ENCODE assay signal across 8 cellular contexts in genomic region chr17:50087246-50087911, GRCh38. TPM values are rescaled to one million over a fixed set of nuclear protein-coding genes. Genes with fewer than 3 reads are reported as not detected.
A peak's percentile ranks its signal among the peaks of the same experiment; 100 is the strongest.
DNase-seq lines count a peak whose midpoint lies in the region; ATAC-seq, FAIRE-seq and TF ChIP-seq lines count a peak whose summit lies in the region.

No MANE protein-coding gene starts in this region.

- no peak overlapping the region for H2AFZ ChIP-seq in MM.1S (ENCODE audit: low read length)
- H2AFZ ChIP-seq in SU-DHL-6 (ENCODE audit: low read depth, low read length, severe bottlenecking): no peak overlapping the region

- DNase-seq in A673 (ENCODE audit: low spot score): peak; percentile 82
- peak; percentile 74 for DNase-seq in GM18507 (ENCODE audit: extremely low spot score, insufficient read length, low read depth)
- DNase-seq in MM.1S: peak; percentile 50
- peak; percentile 77 to 85 for DNase-seq in activated naive CD4-positive, alpha-beta T cell treated with anti-CD3 and anti-CD28 coated beads, Interleukin-2, amount 50 U/mL, for 72 hours (ENCODE audit: low spot score in 2 of 2)
- peak; percentile 68 to 83 for DNase-seq in cardiac muscle cell (ENCODE audit: low read depth in 1 of 2, low spot score in 1 of 2)
- peak in 1 of 2 donors; percentile 71 for DNase-seq in gastrocnemius medialis

- TF ChIP-seq POLR2A in gastrocnemius medialis (IDR thresholded peaks at IDR 0.05): no peak

- in situ Hi-C loops in gastrocnemius medialis (cut with MboI; ENCODE audit: low sequenced_read_pairs in 4 of 4): loop anchor here in 3 of 4 donors (5.0 kb wide), 1 partner anchor 60 kb away; no protein-coding TSS in a partner anchor

- H3K9me2 ChIP-seq in MM.1S (replicated peaks; ENCODE audit: insufficient read depth, low read length): no peaks in the 10 kb centered on the region
- no peaks in the 10 kb centered on the region for H3K9me2 ChIP-seq in SU-DHL-6 (replicated peaks; ENCODE audit: insufficient read depth, low read length)

- H3F3A ChIP-seq in MM.1S (ENCODE audit: insufficient read depth, low read length) (0 out of 2 replicates have a peak, but pooled peaks cover 4% of the 10 kb centered on the region), SU-DHL-6 (ENCODE audit: insufficient read depth) (peaks cover 3% of the 10 kb centered on the region; the same call in 1 of the 2 replicates)

- no peaks in the 10 kb centered on the region for H3K36me3 Mint-ChIP-seq in activated naive CD4-positive, alpha-beta T cell treated with anti-CD3 and anti-CD28 coated beads, Interleukin-2, amount 50 U/mL, for 72 hours

- H3K27ac ChIP-seq in A673 (ENCODE audit: low read depth, low read length, poor library complexity, severe bottlenecking) (no peak overlapping the region), MM.1S (ENCODE audit: low read length) (no peak overlapping the region), SU-DHL-6 (ENCODE audit: low read depth, low read length) (no peak overlapping the region), cardiac muscle cell (no peak overlapping the region), gastrocnemius medialis (no peak overlapping the region)

- H3K79me2 ChIP-seq in MM.1S (ENCODE audit: low read length) (no peaks in the 10 kb centered on the region), SU-DHL-6 (ENCODE audit: insufficient read depth, low read length) (no peaks in the 10 kb centered on the region)

- H3K4me1 ChIP-seq in A673 (ENCODE audit: insufficient read depth, low read length, poor library complexity, severe bottlenecking): no peaks in the 10 kb centered on the region
- no peaks in the 10 kb centered on the region for H3K4me1 ChIP-seq in MM.1S (ENCODE audit: low read length)
- no peaks in the 10 kb centered on the region for H3K4me1 ChIP-seq in cardiac muscle cell (ENCODE audit: low read depth)
- no peaks in the 10 kb centered on the region for H3K4me1 ChIP-seq in gastrocnemius medialis

- H4K20me1 ChIP-seq in MM.1S (ENCODE audit: insufficient read depth, low read length) (no peaks in the 10 kb centered on the region), SU-DHL-6 (ENCODE audit: low read depth, low read length) (no peaks in the 10 kb centered on the region)

- POLR2A ChIA-PET in A673 (lab: Charles Lee; ENCODE audit: low non-redundant PET): no interaction called here

- H3K36me3 ChIP-seq in A673 (ENCODE audit: insufficient read depth, low read length, poor library complexity, severe bottlenecking): no peaks in the 10 kb centered on the region
- no peaks in the 10 kb centered on the region for H3K36me3 ChIP-seq in MM.1S (replicated peaks; ENCODE audit: insufficient read depth, low read length)
- no peaks in the 10 kb centered on the region for H3K36me3 ChIP-seq in SU-DHL-6 (ENCODE audit: low read length)
- no peaks in the 10 kb centered on the region for H3K36me3 ChIP-seq in cardiac muscle cell
- H3K36me3 ChIP-seq in gastrocnemius medialis: peaks cover 0 to 11% of the 10 kb centered on the region in 2 donors

- H3K27me3 ChIP-seq in A673 (replicated peaks; ENCODE audit: insufficient read depth, low read depth, low read length, poor library complexity) (no peaks in the 10 kb centered on the region), MM.1S (replicated peaks; ENCODE audit: insufficient read depth, low read length) (no peaks in the 10 kb centered on the region), SU-DHL-6 (ENCODE audit: low read length) (no peaks in the 10 kb centered on the region), cardiac muscle cell (no peaks in the 10 kb centered on the region), gastrocnemius medialis (no peaks in the 10 kb centered on the region)

- BruUV-seq in A673 (replicated peaks; lab: Mats Ljungman, UMichigan): no TSS peak

- FAIRE-seq in GM18507 (lab: Jason Lieb, UNC): peak; percentile 82

- no peak overlapping the region for H3K27ac Mint-ChIP-seq in activated naive CD4-positive, alpha-beta T cell treated with anti-CD3 and anti-CD28 coated beads, Interleukin-2, amount 50 U/mL, for 72 hours

- no peak overlapping the region for H3K9ac ChIP-seq in MM.1S (ENCODE audit: low read length)
- H3K9ac ChIP-seq in SU-DHL-6 (ENCODE audit: low read length): no peak overlapping the region

- H3K9me3 Mint-ChIP-seq in activated naive CD4-positive, alpha-beta T cell treated with anti-CD3 and anti-CD28 coated beads, Interleukin-2, amount 50 U/mL, for 72 hours: no peaks in the 10 kb centered on the region

- H3K4me3 ChIP-seq in A673 (ENCODE audit: low read depth, low read length, poor library complexity, severe bottlenecking) (no peak overlapping the region), MM.1S (ENCODE audit: low read length) (no peak overlapping the region), SU-DHL-6 (ENCODE audit: insufficient read depth, low read length, poor library complexity, severe bottlenecking) (no peak overlapping the region), cardiac muscle cell (no peak overlapping the region), gastrocnemius medialis (no peak overlapping the region)

- CTCF ChIA-PET in A673 (lab: Charles Lee): interaction anchor here (0.5 to 1.4 kb wide), 7 partner anchors 46 to 229 kb away, joined by 3 to 17 read pairs (median 5); partner anchors contain the start of gene DLX3

- no peaks in the 10 kb centered on the region for H3K9me3 ChIP-seq in A673 (ENCODE audit: low read depth, low read length, poor library complexity, severe bottlenecking)
- H3K9me3 ChIP-seq in MM.1S (replicated peaks; ENCODE audit: insufficient read depth, low read length): no peaks in the 10 kb centered on the region
- no peaks in the 10 kb centered on the region for H3K9me3 ChIP-seq in SU-DHL-6 (ENCODE audit: insufficient read depth, low read length)
- no peaks in the 10 kb centered on the region for H3K9me3 ChIP-seq in cardiac muscle cell (ENCODE audit: low read depth)
- no peaks in the 10 kb centered on the region for H3K9me3 ChIP-seq in gastrocnemius medialis

- no peak overlapping the region for H3K4me2 ChIP-seq in MM.1S (ENCODE audit: low read depth, low read length)
- H3K4me2 ChIP-seq in SU-DHL-6 (ENCODE audit: low read depth, low read length, poor library complexity, severe bottlenecking): no peak overlapping the region

- intact Hi-C loops in A673 (cut with micrococcal nuclease; ENCODE audit: unreplicated experiment): loop anchor here (1.0 to 10.0 kb wide), 2 partner anchors 61 to 233 kb away; no protein-coding TSS in a partner anchor
- intact Hi-C loops in gastrocnemius medialis (cut with DNase I; ENCODE audit: low total_unique reads): loop anchor here (1.0 kb wide), 1 partner anchor 61 kb away; no protein-coding TSS in a partner anchor

- TF ChIP-seq CTCF in A673 (conservative IDR thresholded peaks at IDR 0.05; ENCODE audit: low read depth, low read length) (peak; percentile 97), MM.1S (IDR thresholded peaks at IDR 0.05; ENCODE audit: low read length) (peak; percentile 97), SU-DHL-6 (IDR thresholded peaks at IDR 0.05; ENCODE audit: insufficient read depth, low read length, poor library complexity, severe bottlenecking) (peak; percentile 88), cardiac muscle cell (IDR thresholded peaks at IDR 0.05; ENCODE audit: low read depth, low read length) (peak; percentile 96), gastrocnemius medialis (IDR thresholded peaks at IDR 0.05 in 4 of 5, conservative IDR thresholded peaks at IDR 0.05 in 1 of 5) (peak; percentile 94 to 98 (median 98))

- ATAC-seq in activated naive CD4-positive, alpha-beta T cell treated with anti-CD3 and anti-CD28 coated beads, Interleukin-2, amount 50 U/mL, for 72 hours: peak; percentile 77 to 85
- peak; percentile 75 to 89 for ATAC-seq in gastrocnemius medialis
- no peak for ATAC-seq in HG02840 (IDR thresholded peaks at IDR 0.05; ENCODE audit: low FRiP score, unreplicated experiment)

RNA-seq across cellular contexts. Expression of gene PDK2, which starts 7.8 kb away (rescaled TPM):
- 20.4 and 31.6 TPM in 2 replicates for total RNA-seq in A673 (2021)
- total RNA-seq in activated naive CD4-positive, alpha-beta T cell treated with anti-CD3 and anti-CD28 coated beads, Interleukin-2, amount 50 U/mL, for 72 hours: 10 to 100 TPM; 14.3 to 18.7 TPM
- total RNA-seq in cardiac muscle cell: 79.5 and 88.5 TPM in 2 replicates
- 146 and 156 TPM in 2 replicates for polyA plus RNA-seq in cardiac muscle cell
- 100 to 1,000 TPM; 111 to 335 (median 124) TPM for total RNA-seq in gastrocnemius medialis

RNA-seq across cellular contexts. Expression of gene ITGA3, which starts 31.5 kb away (rescaled TPM):
- total RNA-seq in A673 (2021) (1.4 and 3.3 TPM in 2 replicates), cardiac muscle cell (40.6 and 41.9 TPM in 2 replicates), gastrocnemius medialis (10 to 100 TPM in 3 of 4 donors, 1 to 10 TPM in 1; 5.1 to 25.9 (median 18.4) TPM)
- 10 to 100 TPM in 1 of 2 donors, 1 to 10 TPM in 1; 7.4 to 40.7 TPM for total RNA-seq in activated naive CD4-positive, alpha-beta T cell treated with anti-CD3 and anti-CD28 coated beads, Interleukin-2, amount 50 U/mL, for 72 hours
- polyA plus RNA-seq in cardiac muscle cell: 20.5 and 32.7 TPM in 2 replicates

RNA-seq across cellular contexts. Expression of gene SAMD14, which starts 42.6 kb away (rescaled TPM):
- total RNA-seq in A673 (2021) (45.0 and 51.4 TPM in 2 replicates), cardiac muscle cell (1.2 and 2.8 TPM in 2 replicates), gastrocnemius medialis (1 to 10 TPM in 1 of 4 donors, under 1 TPM in 2, not detected in 1; 0.04 to 3.8 (median 0.31) TPM)
- total RNA-seq in activated naive CD4-positive, alpha-beta T cell treated with anti-CD3 and anti-CD28 coated beads, Interleukin-2, amount 50 U/mL, for 72 hours: 1 to 10 TPM; 1.3 to 4.4 TPM
- 2.0 and 2.5 TPM in 2 replicates for polyA plus RNA-seq in cardiac muscle cell
